In the genomic region with DNA sequence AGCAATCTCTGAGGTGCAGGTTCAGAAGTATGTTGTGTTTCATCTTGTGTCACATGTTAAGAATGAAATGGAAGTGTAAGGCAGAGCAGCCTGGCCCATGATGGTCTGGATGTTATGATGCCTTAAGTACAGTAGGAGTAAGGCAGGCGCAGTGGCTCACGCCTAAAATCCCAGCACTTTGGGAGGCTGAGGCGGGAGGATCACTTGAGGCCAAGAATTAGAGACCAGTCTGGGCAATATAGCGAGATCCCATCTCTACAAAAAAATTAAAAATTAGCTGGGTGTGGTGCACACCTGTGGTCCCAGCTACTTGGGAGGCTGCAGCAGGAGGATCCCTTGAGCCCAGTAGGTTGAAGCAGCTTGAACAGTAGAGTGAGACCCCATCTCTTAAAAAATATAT, we compare ENCODE assay signal across 29 cellular contexts.
"Had no signal": no experiment of that assay in that cellular context is flagged by ENCODE, and none has a peak within 500 bp of the region (broad histone marks: within the 10 kb centered on the region; RNA-seq: fewer than 3 reads in every experiment).

No MANE protein-coding gene starts in this region.

- H3K9me3 ChIP-seq: ascending aorta, breast epithelium, esophagus muscularis mucosa, gastrocnemius medialis, heart left ventricle had no signal

- H3K4me3 ChIP-seq: ascending aorta, breast epithelium, cardiac muscle cell, coronary artery, esophagus muscularis mucosa, gastrocnemius medialis, heart left ventricle had no signal

- DNase-seq: activated CD4-positive, alpha-beta memory T cell treated with anti-CD3 and anti-CD28 coated beads, Interleukin-2, amount 10 ng/mL, durations not matched to agents 7 days and 5 days; activated CD4-positive, alpha-beta T cell treated with anti-CD3 and anti-CD28 coated beads for 36 hours; activated CD4-positive, alpha-beta T cell treated with anti-CD3 and anti-CD28 coated beads, Interleukin-2, amount 10 ng/mL, durations not matched to agents 24 days and 14 days; activated CD4-positive, CD25-positive, alpha-beta regulatory T cell; activated CD4-positive, CD25-positive, alpha-beta regulatory T cell treated with anti-CD3 and anti-CD28 coated beads, Interleukin-2, amount 50 U/mL, for 72 hours; activated CD8-positive, alpha-beta memory T cell treated with anti-CD3 and anti-CD28 coated beads, Interleukin-2, amount 50 U/mL, for 48 hours; activated gamma-delta T cell; activated naive CD4-positive, alpha-beta T cell; activated naive CD4-positive, alpha-beta T cell treated with anti-CD3 and anti-CD28 coated beads, Interleukin-2, amount 10 ng/mL, durations not matched to agents 7 days and 5 days; activated naive CD8-positive, alpha-beta T cell treated with anti-CD3 and anti-CD28 coated beads, Interleukin-2, amount 10 ng/mL, durations not matched to agents 7 days and 5 days; activated T-cell treated with anti-CD3 and anti-CD28 coated beads for 4 hours; activated T-cell treated with anti-CD3 and anti-CD28 coated beads, Interleukin-2, amount 50 U/mL, for 24 hours; activated T-cell treated with anti-CD3 and anti-CD28 coated beads, Interleukin-2, amount 50 U/mL, for 72 hours; dermis blood vessel endothelial cell; effector CD4-positive, alpha-beta T cell; effector memory CD8-positive, alpha-beta T cell; erythroblast; foreskin keratinocyte; gastrocnemius medialis; glutamatergic neuron; heart left ventricle; T1000; WERI-Rb-1 had no signal

- H3K27ac ChIP-seq: ascending aorta, breast epithelium, cardiac muscle cell, coronary artery, esophagus muscularis mucosa, foreskin keratinocyte, gastrocnemius medialis, heart left ventricle, WERI-Rb-1 had no signal

- H3K36me3 ChIP-seq: ascending aorta, breast epithelium, cardiac muscle cell, esophagus muscularis mucosa, gastrocnemius medialis, heart left ventricle, WERI-Rb-1 had no signal

- H3K4me1 ChIP-seq: breast epithelium, foreskin keratinocyte had no signal

- ATAC-seq: activated CD4-positive, alpha-beta T cell treated with anti-CD3 and anti-CD28 coated beads for 36 hours; activated naive CD4-positive, alpha-beta T cell treated with anti-CD3 and anti-CD28 coated beads, Interleukin-2, amount 50 U/mL, for 72 hours; activated T-cell treated with anti-CD3 and anti-CD28 coated beads, Interleukin-2, amount 50 U/mL, for 72 hours; effector memory CD8-positive, alpha-beta T cell; foreskin keratinocyte; gastrocnemius medialis; heart left ventricle had no signal

- H3K27me3 ChIP-seq: ascending aorta, breast epithelium, cardiac muscle cell, esophagus muscularis mucosa, gastrocnemius medialis, heart left ventricle had no signal
